In the genomic region with DNA sequence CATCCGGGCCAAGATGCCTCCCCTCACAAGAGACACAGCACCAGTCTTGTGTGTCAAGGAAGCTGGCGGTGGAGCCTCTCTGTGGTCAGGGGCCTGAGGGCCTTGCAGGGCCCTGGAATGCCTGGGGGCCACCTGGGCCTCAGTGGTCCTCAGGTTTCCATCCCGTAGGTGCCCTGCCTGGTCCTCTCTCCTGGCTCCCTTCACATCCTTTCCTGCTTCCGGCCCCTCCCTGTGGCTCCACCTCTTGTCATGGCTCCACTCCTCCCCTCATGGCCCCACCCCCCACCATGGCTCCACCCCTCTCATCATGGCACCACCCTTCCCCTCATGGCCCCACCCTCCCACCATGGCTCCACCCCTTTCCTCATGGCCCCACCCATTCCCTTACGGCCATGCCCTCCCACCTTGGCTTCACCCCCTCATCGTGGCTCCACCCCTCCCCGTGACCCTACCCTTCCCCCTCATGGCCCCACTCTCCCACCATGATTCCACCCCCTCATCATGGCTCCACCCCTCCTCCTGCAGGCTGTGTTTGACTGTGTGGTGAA, we compare ENCODE assay signal across 1 cellular context.
TF ChIP-seq lines count a peak whose summit lies in the region.

No MANE protein-coding gene starts in this region.

TF ChIP-seq in H1, 55 proteins besides CTCF, POLR2A, EP300 and RAD21 (continued from another document):
- TF ChIP-seq, protein P1, sequence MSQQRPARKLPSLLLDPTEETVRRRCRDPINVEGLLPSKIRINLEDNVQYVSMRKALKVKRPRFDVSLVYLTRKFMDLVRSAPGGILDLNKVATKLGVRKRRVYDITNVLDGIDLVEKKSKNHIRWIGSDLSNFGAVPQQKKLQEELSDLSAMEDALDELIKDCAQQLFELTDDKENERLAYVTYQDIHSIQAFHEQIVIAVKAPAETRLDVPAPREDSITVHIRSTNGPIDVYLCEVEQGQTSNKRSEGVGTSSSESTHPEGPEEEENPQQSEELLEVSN (IDR thresholded peaks at IDR 0.05) = no peak
- no peak for TF ChIP-seq POLR2AphosphoS5 (IDR thresholded peaks at IDR 0.05; ENCODE audit: low read depth, low read length)
- TF ChIP-seq SIX5 (IDR thresholded peaks at IDR 0.05; ENCODE audit: low read depth, low read length) = no peak
- TF ChIP-seq, protein P2, sequence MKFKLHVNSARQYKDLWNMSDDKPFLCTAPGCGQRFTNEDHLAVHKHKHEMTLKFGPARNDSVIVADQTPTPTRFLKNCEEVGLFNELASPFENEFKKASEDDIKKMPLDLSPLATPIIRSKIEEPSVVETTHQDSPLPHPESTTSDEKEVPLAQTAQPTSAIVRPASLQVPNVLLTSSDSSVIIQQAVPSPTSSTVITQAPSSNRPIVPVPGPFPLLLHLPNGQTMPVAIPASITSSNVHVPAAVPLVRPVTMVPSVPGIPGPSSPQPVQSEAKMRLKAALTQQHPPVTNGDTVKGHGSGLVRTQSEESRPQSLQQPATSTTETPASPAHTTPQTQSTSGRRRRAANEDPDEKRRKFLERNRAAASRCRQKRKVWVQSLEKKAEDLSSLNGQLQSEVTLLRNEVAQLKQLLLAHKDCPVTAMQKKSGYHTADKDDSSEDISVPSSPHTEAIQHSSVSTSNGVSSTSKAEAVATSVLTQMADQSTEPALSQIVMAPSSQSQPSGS (IDR thresholded peaks at IDR 0.05; ENCODE audit: low read length) = no peak
- TF ChIP-seq, protein P3, sequence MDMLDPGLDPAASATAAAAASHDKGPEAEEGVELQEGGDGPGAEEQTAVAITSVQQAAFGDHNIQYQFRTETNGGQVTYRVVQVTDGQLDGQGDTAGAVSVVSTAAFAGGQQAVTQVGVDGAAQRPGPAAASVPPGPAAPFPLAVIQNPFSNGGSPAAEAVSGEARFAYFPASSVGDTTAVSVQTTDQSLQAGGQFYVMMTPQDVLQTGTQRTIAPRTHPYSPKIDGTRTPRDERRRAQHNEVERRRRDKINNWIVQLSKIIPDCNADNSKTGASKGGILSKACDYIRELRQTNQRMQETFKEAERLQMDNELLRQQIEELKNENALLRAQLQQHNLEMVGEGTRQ (IDR thresholded peaks at IDR 0.05; ENCODE audit: low read length) = no peak
- TF ChIP-seq SAP30 (IDR thresholded peaks at IDR 0.05; ENCODE audit: insufficient read depth, insufficient replicate concordance, low read length) = no peak
- TF ChIP-seq, protein P4, sequence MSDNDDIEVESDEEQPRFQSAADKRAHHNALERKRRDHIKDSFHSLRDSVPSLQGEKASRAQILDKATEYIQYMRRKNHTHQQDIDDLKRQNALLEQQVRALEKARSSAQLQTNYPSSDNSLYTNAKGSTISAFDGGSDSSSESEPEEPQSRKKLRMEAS (IDR thresholded peaks at IDR 0.05) = no peak
